Comparison of ENCODE assay signal across 13 cellular contexts in genomic region chr1:220526294-220526693, GRCh38. TPM values are rescaled to one million over a fixed set of nuclear protein-coding genes. Genes with fewer than 3 reads are reported as not detected.
DNase-seq lines count a peak whose midpoint lies in the region; TF ChIP-seq lines count a peak whose summit lies in the region.
"Had no signal": no experiment of that assay in that cellular context is flagged by ENCODE, and none has a peak within 500 bp of the region (broad histone marks: within the 10 kb centered on the region; RNA-seq: fewer than 3 reads in every experiment).

No MANE protein-coding gene starts in this region.

- H3K4me1 ChIP-seq in OCI-LY3 (ENCODE audit: low read length) (peaks cover 5% of the 10 kb centered on the region; the same call in 1 of the 2 replicates), stomach (peaks cover 0 to 33% (median 25%) of the 10 kb centered on the region in 4 donors)

- WGBS in stomach, 5 donors: 57 to 62% (median 60%) methylated on average over 7 of the region's 7 CpGs

- H4K20me1 ChIP-seq in OCI-LY3 (ENCODE audit: insufficient read depth, low read length): no peaks in the 10 kb centered on the region

- DNase-seq in NCI-H524 (lab: John Stamatoyannopoulos, UW): peak; percentile 19 to 26
- no peak for DNase-seq in NCI-H524 treated with DMSO at 0.1 percent for 48 hours (lab: John Stamatoyannopoulos, UW)
- DNase-seq in epithelial cell of esophagus (ENCODE audit: low read depth): peak; percentile 83
- peak; percentile 13 for DNase-seq in renal cortical epithelial cell (ENCODE audit: low read depth)
- DNase-seq in stomach: no peak
- no peak for DNase-seq in glomerular visceral epithelial cell (ENCODE audit: extremely low spot score)
- DNase-seq in inferior parietal cortex (ENCODE audit: extremely low spot score): no peak
- DNase-seq: activated CD4-positive, alpha-beta T cell treated with anti-CD3 and anti-CD28 coated beads for 48 hours; DND-41; transverse colon had no signal

- H3K9me3 ChIP-seq in OCI-LY3 (ENCODE audit: insufficient read depth, low read length): no peaks in the 10 kb centered on the region
- no peaks in the 10 kb centered on the region for H3K9me3 ChIP-seq in stomach
- H3K9me3 ChIP-seq: transverse colon had no signal

- H3K27me3 ChIP-seq in OCI-LY3 (ENCODE audit: low read depth, low read length): peaks cover 13% of the 10 kb centered on the region; the same call in 1 of the 2 replicates
- peaks cover 0 to 47% (median 29%) of the 10 kb centered on the region in 3 donors for H3K27me3 ChIP-seq in stomach

- intact Hi-C loops in stomach (cut with DNase I; ENCODE audit: low total_unique reads): no loop called here

- TF ChIP-seq POLR2A in stomach (IDR thresholded peaks at IDR 0.05): no peak

- H3K4me2 ChIP-seq in OCI-LY3 (ENCODE audit: low read length): peak overlapping the region; percentile 79; the same call in 1 of the 2 replicates

- no peak overlapping the region for H3K27ac ChIP-seq in OCI-LY3 (ENCODE audit: low read length)
- H3K27ac ChIP-seq in stomach: no peak overlapping the region

- H3K79me2 ChIP-seq in OCI-LY3 (ENCODE audit: low read length): peaks cover 10% of the 10 kb centered on the region

- H3K9ac ChIP-seq in OCI-LY3 (ENCODE audit: low read length): no peak overlapping the region

- H3K4me3 ChIP-seq in OCI-LY3 (ENCODE audit: low read length) (no peak overlapping the region), epithelial cell of esophagus (ENCODE audit: low read length) (no peak overlapping the region), stomach (no peak overlapping the region)

- peak; percentile 26 for TF ChIP-seq CTCF in OCI-LY3 (IDR thresholded peaks at IDR 0.05; ENCODE audit: low read depth, low read length)
- TF ChIP-seq CTCF in epithelial cell of esophagus (IDR thresholded peaks at IDR 0.05; ENCODE audit: insufficient read depth, low read depth, low read length, missing control alignments): peak; percentile 46
- no peak for TF ChIP-seq CTCF in stomach (IDR thresholded peaks at IDR 0.05)

- no peaks in the 10 kb centered on the region for H3K36me3 ChIP-seq in OCI-LY3 (replicated peaks; ENCODE audit: low read depth, low read length)
- no peaks in the 10 kb centered on the region for H3K36me3 ChIP-seq in stomach
- H3K36me3 ChIP-seq: transverse colon had no signal

- TF ChIP-seq EP300 in stomach (IDR thresholded peaks at IDR 0.05): no peak

- 0 out of 2 replicates have a peak overlapping the region, but pooled peaks have one; percentile 30 for H2AFZ ChIP-seq in OCI-LY3 (ENCODE audit: low read depth, low read length)

RNA-seq across cellular contexts. Expression of gene MARK1, which starts 1.6 kb away (rescaled TPM):
- 4.3 and 11.5 TPM in 2 replicates for total RNA-seq in renal cortical epithelial cell
- 10 to 100 TPM in 1 of 5 donors, 1 to 10 TPM in 3, not detected in 1; 2.7 to 12.7 (median 4.8) TPM for total RNA-seq in stomach
- polyA plus RNA-seq in stomach: 1 to 10 TPM; 1.7 to 3.2 (median 1.9) TPM
- total RNA-seq: activated T-helper 1 cell treated with anti-CD3 and anti-CD28 coated beads, Interleukin-12 subunit alpha, Interleukin-12 subunit beta, Interleukin-2, Interleukin-4 antibody, amounts not matched to agents 30 ng/mL and 10 ng/mL and 1 ng/mL, durations not matched to agents 14 hours and 24 hours and 36 hours; LHCN-M2 had no signal

Comparison
In these comparisons a context has a peak if more than half of its experiments do, and no peak if none do; other contexts are left out.
1. DNase-seq: peak in NCI-H524 (2 of 2), epithelial cell of esophagus (single experiment) and renal cortical epithelial cell (single experiment); none in NCI-H524 treated with DMSO at 0.1 percent for 48 hours (single experiment), stomach (single experiment), glomerular visceral epithelial cell (single experiment) and inferior parietal cortex (single experiment).
2. CTCF ChIP-seq: peak in OCI-LY3 (single experiment) and epithelial cell of esophagus (single experiment); none in stomach (0 of 7).